ENCODE assay signal across 9 cellular contexts in the genomic region with DNA sequence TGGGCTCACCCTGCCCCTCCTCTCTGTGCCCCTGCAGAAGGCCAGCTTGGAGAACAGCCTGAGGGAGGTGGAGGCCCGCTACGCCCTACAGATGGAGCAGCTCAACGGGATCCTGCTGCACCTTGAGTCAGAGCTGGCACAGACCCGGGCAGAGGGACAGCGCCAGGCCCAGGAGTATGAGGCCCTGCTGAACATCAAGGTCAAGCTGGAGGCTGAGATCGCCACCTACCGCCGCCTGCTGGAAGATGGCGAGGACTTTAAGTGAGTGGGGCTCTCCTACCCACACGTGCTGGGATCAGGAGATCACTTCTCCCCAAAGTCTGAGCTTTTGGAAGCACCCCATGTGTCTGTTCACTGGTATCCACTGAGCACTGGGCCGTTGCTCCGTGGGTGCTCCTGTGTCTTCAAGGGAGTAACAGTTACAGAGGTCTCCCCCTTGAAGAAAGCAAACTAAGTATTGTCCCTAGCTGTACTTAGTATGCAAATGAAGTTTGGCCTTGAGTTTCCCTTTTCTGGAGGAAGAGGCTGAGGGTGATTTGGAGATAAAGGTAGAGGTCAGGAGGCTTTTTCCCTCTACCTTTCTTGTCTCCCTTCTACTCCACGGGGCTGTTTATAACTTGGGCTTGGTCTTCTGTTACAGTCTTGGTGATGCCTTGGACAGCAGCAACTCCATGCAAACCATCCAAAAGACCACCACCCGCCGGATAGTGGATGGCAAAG. TPM values are rescaled to one million over a fixed set of nuclear protein-coding genes. Genes with fewer than 3 reads are reported as not detected.
DNase-seq lines count a peak whose midpoint lies in the region; ATAC-seq and TF ChIP-seq lines count a peak whose summit lies in the region.
"Had no signal": no experiment of that assay in that cellular context is flagged by ENCODE, and none has a peak within 500 bp of the region (broad histone marks: within the 10 kb centered on the region; RNA-seq: fewer than 3 reads in every experiment).

No MANE protein-coding gene starts in this region.

- no peak overlapping the region for H2AFZ ChIP-seq in mammary epithelial cell (ENCODE audit: low read depth, low read length)

- BruUV-seq in MCF 10A (replicated peaks; lab: Mats Ljungman, UMichigan) = no TSS peak
- no TSS peak for BruUV-seq in mammary epithelial cell (replicated peaks; lab: Mats Ljungman, UMichigan)

- POLR2A ChIA-PET in MCF 10A (lab: Yijun Ruan, JAX) (interaction anchor here (0.6 to 10.0 kb wide), 6 partner anchors 9 to 709 kb away, joined by 3 to 159 read pairs (median 4); a partner anchor contains a TSS), RWPE1 (lab: Yijun Ruan, JAX; ENCODE audit: low non-redundant PET) (no interaction called here)

- 93% methylated on average over 12 of the region's 15 CpGs for WGBS in mammary epithelial cell (ENCODE audit: low coverage, missing lambda C conversion rate)
- WGBS in thyroid gland, 2 donors = 52 to 55% methylated on average over 15 of the region's 15 CpGs

- H3K36me3 ChIP-seq in mammary epithelial cell (ENCODE audit: insufficient read depth, low read length) = peaks cover 27% of the 10 kb centered on the region
- H3K36me3 ChIP-seq in thyroid gland = peaks cover 23 to 28% of the 10 kb centered on the region in 2 donors

- no peak for ATAC-seq in foreskin keratinocyte

- in situ Hi-C loops in mammary epithelial cell (cut with MboI; ENCODE audit: low sequenced_read_pairs in 2 of 2) = no loop called here

- H3K27ac ChIP-seq in mammary epithelial cell (ENCODE audit: insufficient read depth, low read depth, low read length) (no peak overlapping the region), RWPE1 (peak overlapping the region; percentile 92), foreskin keratinocyte (no peak overlapping the region), thyroid gland (peak overlapping the region in 2 of 3 donors; percentile 94 to 95)

- no peak overlapping the region for H3K4me3 ChIP-seq in mammary epithelial cell (replicated peaks in 1 of 3; ENCODE audit: insufficient read depth in 1 of 3, low read depth in 2 of 3, low read length in 3 of 3)
- no peak overlapping the region for H3K4me3 ChIP-seq in thyroid gland (replicated peaks in 1 of 3)

- H3K27me3 ChIP-seq in mammary epithelial cell (ENCODE audit: insufficient read depth, low read length) = no peaks in the 10 kb centered on the region
- H3K27me3 ChIP-seq in foreskin keratinocyte = no peaks in the 10 kb centered on the region
- H3K27me3 ChIP-seq in thyroid gland = no peaks in the 10 kb centered on the region

- H3K9me3 Mint-ChIP-seq in MCF 10A (ENCODE audit: unreplicated experiment) = no peaks in the 10 kb centered on the region

- peaks cover 33% of the 10 kb centered on the region for H3K4me1 Mint-ChIP-seq in MCF 10A (ENCODE audit: insufficient read depth, unreplicated experiment)

- dilution Hi-C loops in mammary epithelial cell (cut with HindIII; ENCODE audit: low sequenced_read_pairs) = no loop called here

- no peaks in the 10 kb centered on the region for H3K27me3 Mint-ChIP-seq in MCF 10A (ENCODE audit: insufficient read depth, unreplicated experiment)

- H3K4me1 ChIP-seq in mammary epithelial cell (ENCODE audit: insufficient read depth, low read length) (peaks cover 13% of the 10 kb centered on the region), foreskin keratinocyte (peaks cover 8% of the 10 kb centered on the region), thyroid gland (peaks cover 22 to 27% of the 10 kb centered on the region in 2 donors)

- peak; percentile 41 for TF ChIP-seq CTCF in MCF 10A (IDR thresholded peaks at IDR 0.05; ENCODE audit: unreplicated experiment)
- TF ChIP-seq CTCF in mammary epithelial cell (conservative IDR thresholded peaks at IDR 0.05 in 1 of 2, IDR thresholded peaks at IDR 0.05 in 1 of 2; ENCODE audit: extremely low read depth in 1 of 2, insufficient read depth in 1 of 2, low read depth in 1 of 2, low read length in 2 of 2) = no peak
- no peak for TF ChIP-seq CTCF in RWPE1 (conservative IDR thresholded peaks at IDR 0.05; ENCODE audit: low read depth)
- TF ChIP-seq CTCF in foreskin keratinocyte (conservative IDR thresholded peaks at IDR 0.05) = peak; percentile 54
- peak in 4 of 6 experiments; percentile 41 to 59 (median 48) for TF ChIP-seq CTCF in thyroid gland (IDR thresholded peaks at IDR 0.05)

- H3K27ac Mint-ChIP-seq in MCF 10A (ENCODE audit: low read depth, unreplicated experiment) = no peak overlapping the region

- no peak for TF ChIP-seq POLR2A in thyroid gland (IDR thresholded peaks at IDR 0.05)

- peaks cover 38% of the 10 kb centered on the region for H3K36me3 Mint-ChIP-seq in MCF 10A (ENCODE audit: insufficient read depth, unreplicated experiment)

- DNase-seq in MCF 10A (ENCODE audit: unreplicated experiment) (peak; percentile 50), mammary epithelial cell (no peak), RWPE1 (ENCODE audit: low spot score) (no peak), foreskin keratinocyte (no peak), thyroid gland (peak; percentile 78 to 79), OCI-M2 (lab: John Stamatoyannopoulos, UW; ENCODE audit: unreplicated experiment) (no peak), H4 (ENCODE audit: low spot score) (no peak), nucleus accumbens (lab: John Stamatoyannopoulos, UW) (no peak)
- DNase-seq: head of caudate nucleus had no signal

- H3K4me3 Mint-ChIP-seq in MCF 10A (ENCODE audit: unreplicated experiment) = peak overlapping the region; percentile 50

- CTCF ChIA-PET in MCF 10A (lab: Yijun Ruan, JAX) (interaction anchor here (0.6 to 4.2 kb wide), 8 partner anchors 28 to 808 kb away, joined by 3 to 28 read pairs (median 4); a partner anchor contains a TSS), mammary epithelial cell (lab: Charles Lee; ENCODE audit: low non-redundant PET) (no interaction called here), RWPE1 (lab: Yijun Ruan, JAX) (interaction anchor here (0.6 to 1.1 kb wide), 4 partner anchors 28 to 109 kb away, joined by 3 to 6 read pairs (median 3); no protein-coding TSS in a partner anchor)

- H3K4me2 ChIP-seq in mammary epithelial cell (ENCODE audit: insufficient read depth, low read depth, low read length) = no peak overlapping the region

- intact Hi-C loops in MCF 10A (cut with micrococcal nuclease) = loop anchor here (1.0 kb wide), 1 partner anchor 67 kb away; no protein-coding TSS in a partner anchor
- intact Hi-C loops in mammary epithelial cell (cut with micrococcal nuclease) = no loop called here
- intact Hi-C loops in thyroid gland (cut with DNase I) = no loop called here

- no peaks in the 10 kb centered on the region for H4K20me1 ChIP-seq in mammary epithelial cell (ENCODE audit: insufficient read depth, low read length)

- H3K9me3 ChIP-seq in mammary epithelial cell (replicated peaks; ENCODE audit: insufficient read depth, low read length) = no peaks in the 10 kb centered on the region
- no peaks in the 10 kb centered on the region for H3K9me3 ChIP-seq in thyroid gland

- H3K9ac ChIP-seq in mammary epithelial cell (ENCODE audit: insufficient read depth, low read length) = no peak overlapping the region

- peaks cover 34% of the 10 kb centered on the region for H3K79me2 ChIP-seq in mammary epithelial cell (ENCODE audit: insufficient read depth, low read length)

RNA-seq across cellular contexts. Expression of a gene that starts 3.3 kb away (rescaled TPM):
- 659 and 662 TPM in 2 replicates for total RNA-seq in MCF 10A (2022)
- total RNA-seq in mammary epithelial cell = 100 to 1,000 TPM; 175 to 187 TPM
- 380 TPM for polyA plus RNA-seq in mammary epithelial cell
- polyA minus RNA-seq in mammary epithelial cell = 709 TPM
- 500 and 580 TPM in 2 replicates for total RNA-seq in foreskin keratinocyte
- polyA plus RNA-seq in foreskin keratinocyte = 561 and 630 TPM in 2 replicates
- total RNA-seq in thyroid gland = 100 to 1,000 TPM; 389 to 648 (median 540) TPM
- total RNA-seq in H4 (2014; rRNA removed; shearing (Covaris generic)) = 156 and 182 TPM in 2 replicates

RNA-seq across cellular contexts. Expression of a gene that starts 47.4 kb away (rescaled TPM):
- total RNA-seq in MCF 10A (2022) = 179 and 230 TPM in 2 replicates
- total RNA-seq in mammary epithelial cell = 100 to 1,000 TPM in 1 of 2 donors, 10 to 100 TPM in 1; 97.0 to 397 TPM
- polyA plus RNA-seq in mammary epithelial cell = 391 TPM
- polyA minus RNA-seq in mammary epithelial cell = 365 TPM
- total RNA-seq in foreskin keratinocyte = 445 and 504 TPM in 2 replicates
- polyA plus RNA-seq in foreskin keratinocyte = 626 and 720 TPM in 2 replicates
- 1,000 to 10,000 TPM in 1 of 4 donors, 100 to 1,000 TPM in 3; 364 to 1,037 (median 698) TPM for total RNA-seq in thyroid gland
- 20.7 and 27.7 TPM in 2 replicates for total RNA-seq in H4 (2014; rRNA removed; shearing (Covaris generic))

RNA-seq across cellular contexts. Expression of a gene that starts 54.0 kb away (rescaled TPM):
- total RNA-seq in MCF 10A (2022) (580 and 658 TPM in 2 replicates), mammary epithelial cell (100 to 1,000 TPM; 350 to 850 TPM), foreskin keratinocyte (349 and 368 TPM in 2 replicates), thyroid gland (100 to 1,000 TPM; 428 to 704 (median 567) TPM)
- polyA plus RNA-seq in mammary epithelial cell (312 TPM), foreskin keratinocyte (95.2 and 110 TPM in 2 replicates)
- 610 TPM for polyA minus RNA-seq in mammary epithelial cell
- 479 and 559 TPM in 2 replicates for total RNA-seq in H4 (2014; rRNA removed; shearing (Covaris generic))

Comparison
In these comparisons a context has a peak if more than half of its experiments do, and no peak if none do; other contexts are left out.
1. DNase-seq: peak in MCF 10A (single experiment) and thyroid gland (2 of 2); none in mammary epithelial cell (single experiment), RWPE1 (single experiment), foreskin keratinocyte (0 of 2), OCI-M2 (single experiment), H4 (single experiment) and nucleus accumbens (0 of 56).
2. CTCF ChIP-seq: peak in MCF 10A (single experiment), foreskin keratinocyte (single experiment) and thyroid gland (4 of 6); none in mammary epithelial cell (0 of 2) and RWPE1 (single experiment).
3. H3K27ac ChIP-seq: peak in RWPE1 (single experiment) and thyroid gland (2 of 3); none in mammary epithelial cell (single experiment) and foreskin keratinocyte (single experiment).